8 cellular contexts compared by ENCODE assay signal in the genomic region with DNA sequence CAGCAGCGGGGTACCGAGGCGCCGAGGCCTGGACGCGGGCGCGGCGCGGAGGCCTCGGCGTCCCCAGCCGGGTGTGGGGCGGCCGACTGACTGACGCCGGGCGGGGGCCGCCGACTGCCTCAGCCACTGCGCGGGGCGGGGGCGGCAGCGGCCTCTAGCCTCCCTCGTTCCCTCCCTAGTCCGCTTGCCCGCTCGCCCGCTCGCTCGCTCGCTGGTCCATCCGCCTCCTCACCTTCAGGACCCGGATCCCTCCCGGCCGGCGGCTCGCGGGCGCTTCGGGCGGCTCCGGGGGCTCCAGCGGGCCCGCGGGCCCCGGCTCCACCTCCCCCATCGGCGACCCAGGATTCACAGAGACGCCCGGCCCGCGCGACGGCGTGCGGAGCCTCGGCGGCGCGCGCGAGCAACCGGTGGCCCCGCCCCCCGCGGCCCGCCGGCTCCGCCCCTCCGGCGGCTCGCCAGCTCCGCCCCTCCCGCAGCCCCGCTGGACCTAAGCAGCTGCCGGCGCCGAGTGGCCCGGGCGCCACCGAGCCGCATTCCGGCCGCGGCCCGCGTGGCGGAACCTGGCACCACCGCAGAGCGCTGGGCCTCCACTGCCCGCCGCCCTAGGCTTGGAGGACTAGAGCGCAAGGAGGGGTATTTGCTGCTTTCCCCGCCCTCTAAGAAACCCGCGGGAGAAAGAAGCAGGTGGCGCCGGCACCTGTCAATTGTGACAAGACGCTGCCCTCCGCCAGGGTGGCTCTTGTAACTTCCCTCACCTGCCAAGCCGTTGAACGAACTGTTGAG.
DNase-seq lines count a peak whose midpoint lies in the region; ATAC-seq and TF ChIP-seq lines count a peak whose summit lies in the region.

No MANE protein-coding gene starts in this region.

- peak; percentile 86 for ATAC-seq in GM18498 (IDR thresholded peaks at IDR 0.05; ENCODE audit: unreplicated experiment)
- ATAC-seq in HG02885 (IDR thresholded peaks at IDR 0.05; ENCODE audit: poor library complexity, unreplicated experiment): peak; percentile 82
- ATAC-seq in activated CD4-positive, CD25-positive, alpha-beta regulatory T cell treated with anti-CD3 and anti-CD28 coated beads, Interleukin-2, amount 50 U/mL, for 24 hours: peak; percentile 82 to 84

- H3K27ac ChIP-seq in 22Rv1: peak overlapping the region; percentile 92

- peak; percentile 87 for DNase-seq in NCI-H2171 treated with DMSO at 0.1 percent for 48 hours (lab: John Stamatoyannopoulos, UW)
- DNase-seq in cerebellar cortex (ENCODE audit: low spot score): peak; percentile 71
- DNase-seq in kidney tubule cell (ENCODE audit: low spot score): peak; percentile 80
- peak; percentile 38 to 60 for DNase-seq in stimulated activated CD4-positive, alpha-beta T cell treated with anti-CD3 and anti-CD28 coated beads, Interleukin-1b, Interleukin-23, amount 100 ng/mL, for 1 hour (ENCODE audit: low read depth in 2 of 2)

- peak; percentile 34 for TF ChIP-seq CTCF in 22Rv1 (IDR thresholded peaks at IDR 0.05)

Comparison
In these comparisons a context has a peak if more than half of its experiments do, and no peak if none do; other contexts are left out.
1. Peak in every context shown above with its lines: DNase-seq, ATAC-seq and H3K27ac ChIP-seq.